9 cellular contexts compared by ENCODE assay signal in the genomic region with DNA sequence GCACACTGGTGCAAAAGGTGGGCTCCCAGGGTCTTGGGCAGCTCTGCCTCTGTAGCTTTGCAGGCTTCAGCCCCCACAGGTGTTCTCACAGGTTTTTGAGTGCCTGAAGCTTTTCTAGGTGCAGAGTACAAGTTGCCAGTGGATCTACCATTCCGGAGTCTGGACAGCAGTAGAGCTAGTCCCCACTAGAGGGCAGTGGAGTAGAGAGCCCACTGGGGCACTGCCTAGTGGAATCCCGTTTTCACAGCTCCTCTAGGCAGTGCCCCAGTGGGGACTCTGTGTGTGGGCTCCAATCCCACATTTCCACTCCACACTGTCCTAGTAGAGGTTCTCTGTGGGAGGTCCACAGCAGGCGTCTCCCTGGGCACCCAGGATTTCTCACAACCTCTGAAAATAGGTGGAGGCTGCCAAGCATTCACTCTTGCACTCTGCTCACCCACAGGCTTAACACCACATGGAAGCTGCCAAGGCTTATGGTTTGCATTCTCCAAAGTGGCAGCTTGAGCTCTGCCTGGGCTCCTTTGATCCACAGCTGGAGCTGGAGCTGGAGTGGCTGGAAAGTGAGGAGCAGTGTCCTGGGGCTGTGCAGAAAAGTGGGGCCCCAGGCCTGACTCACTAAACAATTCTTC.
DNase-seq lines count a peak whose midpoint lies in the region; ATAC-seq and TF ChIP-seq lines count a peak whose summit lies in the region.
"Had no signal": no experiment of that assay in that cellular context is flagged by ENCODE, and none has a peak within 500 bp of the region (broad histone marks: within the 10 kb centered on the region; RNA-seq: fewer than 3 reads in every experiment).

No MANE protein-coding gene starts in this region.

- no peak overlapping the region for H3K9ac ChIP-seq in H9 (ENCODE audit: extremely low read depth, insufficient read length, low read length)

- no peaks in the 10 kb centered on the region for H3K79me1 ChIP-seq in H9 (ENCODE audit: insufficient read depth, low read depth, low read length, poor library complexity, severe bottlenecking)

- no peaks in the 10 kb centered on the region for H4K20me1 ChIP-seq in H9 (ENCODE audit: control insufficient read depth, insufficient read depth, insufficient read length)

- no peak overlapping the region for H3T11ph ChIP-seq in H9 (ENCODE audit: low read length)

- H2AK5ac ChIP-seq in H9 (ENCODE audit: insufficient read length, low read length), result no peak overlapping the region

- no peaks in the 10 kb centered on the region for H3K79me2 ChIP-seq in H9 (ENCODE audit: insufficient read depth, low read length)

- no peak overlapping the region for H3K4me2 ChIP-seq in H9 (ENCODE audit: insufficient read depth, insufficient read length, low read length)

- H4K91ac ChIP-seq in H9 (ENCODE audit: insufficient read length, low read depth, low read length), result no peak overlapping the region

- H3K27ac ChIP-seq in H9 (ENCODE audit: insufficient read length, low read depth, low read length) (no peak overlapping the region), psoas muscle (no peak overlapping the region), aorta (ENCODE audit: low read depth in 1 of 2, low read length in 2 of 2) (no peak overlapping the region)
- H3K27ac ChIP-seq: body of pancreas had no signal

- TF ChIP-seq CTCF in H9 (conservative IDR thresholded peaks at IDR 0.05) (peak; percentile 80), psoas muscle (IDR thresholded peaks at IDR 0.05) (no peak)

- no peak overlapping the region for H3K4ac ChIP-seq in H9 (ENCODE audit: low read depth, low read length)

- peaks cover 0 to 1% of the 10 kb centered on the region in 2 experiments; a peak in 2 of 5 replicates for H3K9me3 Mint-ChIP-seq in H9

- H3K4me3 ChIP-seq in psoas muscle, result no peak overlapping the region
- no peak overlapping the region for H3K4me3 ChIP-seq in aorta (ENCODE audit: low read length in 2 of 2)
- H3K4me3 ChIP-seq: body of pancreas had no signal

- no peak overlapping the region for H2BK15ac ChIP-seq in H9 (ENCODE audit: low read depth, low read length)

- no peak overlapping the region for H4K8ac ChIP-seq in H9 (replicated peaks; ENCODE audit: insufficient read length, low read depth, low read length)

- no peaks in the 10 kb centered on the region for H3K36me3 Mint-ChIP-seq in H9 (ENCODE audit: insufficient read depth in 1 of 3, low read depth in 3 of 3)

- H3K14ac ChIP-seq in H9 (ENCODE audit: insufficient read depth, low read length), result no peak overlapping the region

- no peak overlapping the region for H4K5ac ChIP-seq in H9 (ENCODE audit: insufficient read length, low read depth, low read length)

- H3K4me3 Mint-ChIP-seq in H9, result no peak overlapping the region

- H2BK20ac ChIP-seq in H9 (ENCODE audit: low read depth, low read length, poor library complexity, severe bottlenecking), result no peak overlapping the region

- H3K56ac ChIP-seq in H9 (ENCODE audit: insufficient read length, low read depth, low read length), result no peak overlapping the region

- H3K4me1 Mint-ChIP-seq in H9, result no peaks in the 10 kb centered on the region

- H3K36me3 ChIP-seq in psoas muscle (ENCODE audit: insufficient read depth in 1 of 2, low read depth in 1 of 2) (no peaks in the 10 kb centered on the region), aorta (ENCODE audit: control insufficient read depth in 1 of 2, insufficient read depth in 2 of 2, low read length in 1 of 2) (no peaks in the 10 kb centered on the region)

- ATAC-seq in psoas muscle, result no peak
- no peak for ATAC-seq in aorta (ENCODE audit: low FRiP score)
- ATAC-seq: body of pancreas had no signal

- peak; percentile 15 for DNase-seq in activated T-cell treated with anti-CD3 and anti-CD28 coated beads for 48 hours (ENCODE audit: low read depth)
- no peak for DNase-seq in activated T-cell treated with anti-CD3 and anti-CD28 coated beads for 4 hours
- DNase-seq in H9, result peak; percentile 60
- DNase-seq in NCI-H69 (lab: John Stamatoyannopoulos, UW), result peak; percentile 53
- peak; percentile 60 for DNase-seq in dermis blood vessel endothelial cell
- DNase-seq in stimulated activated CD4-positive, alpha-beta T cell treated with anti-CD3 and anti-CD28 coated beads, Interleukin-2, amount 100 ng/mL, for 48 hours, result peak; percentile 15 to 20
- no peak for DNase-seq in psoas muscle
- no peak for DNase-seq in aorta

- no peak overlapping the region for H3K18ac ChIP-seq in H9 (ENCODE audit: insufficient read length, low read depth, low read length)

- H3K4me1 ChIP-seq in H9 (ENCODE audit: insufficient read depth, low read length) (no peaks in the 10 kb centered on the region), psoas muscle (no peaks in the 10 kb centered on the region), aorta (ENCODE audit: control insufficient read depth in 1 of 2, insufficient read depth in 2 of 2, low read length in 2 of 2) (no peaks in the 10 kb centered on the region)
- H3K4me1 ChIP-seq: body of pancreas had no signal

- no CpG with 5 or more reads among the region's 3 CpGs for WGBS in H9 (ENCODE audit: extremely low coverage, insufficient read length, low lambda C conversion rate)
- 18 to 23% (median 21%) methylated on average over 3 of the region's 3 CpGs for WGBS in psoas muscle, 3 donors
- 17 to 19% methylated on average over 3 of the region's 3 CpGs for WGBS in aorta, 2 donors

- intact Hi-C loops in psoas muscle (cut with DNase I), result no loop called here
- intact Hi-C loops in aorta (cut with DNase I), result no loop called here

- no peak overlapping the region for H2BK120ac ChIP-seq in H9 (ENCODE audit: low read depth, low read length, poor library complexity, severe bottlenecking)

- peaks cover 2% of the 10 kb centered on the region for H3K27me3 Mint-ChIP-seq in H9 (ENCODE audit: low read depth)

- H2AFZ ChIP-seq in H9 (ENCODE audit: low read length), result no peak overlapping the region

- H2BK12ac ChIP-seq in H9 (ENCODE audit: insufficient read length, low read depth, low read length), result no peak overlapping the region

- H2BK5ac ChIP-seq in H9 (ENCODE audit: insufficient read length, low read length), result no peak overlapping the region

- no peak overlapping the region for H3K23ac ChIP-seq in H9 (ENCODE audit: insufficient read length, low read depth, low read length)

- H3K27ac Mint-ChIP-seq in H9, result no peak overlapping the region

- no peaks in the 10 kb centered on the region for H3K23me2 ChIP-seq in H9 (ENCODE audit: insufficient read length, low read depth, low read length, poor library complexity, severe bottlenecking)

- no peaks in the 10 kb centered on the region for H3K9me3 ChIP-seq in H9 (ENCODE audit: control insufficient read depth, low read depth, low read length)
- no peaks in the 10 kb centered on the region for H3K9me3 ChIP-seq in psoas muscle
- peaks cover 8% of the 10 kb centered on the region for H3K9me3 ChIP-seq in aorta (ENCODE audit: control insufficient read depth, low read length)
- H3K9me3 ChIP-seq: body of pancreas had no signal

- H3K27me3 ChIP-seq in H9 (ENCODE audit: insufficient read depth, low read length), result no peaks in the 10 kb centered on the region
- H3K27me3 ChIP-seq in psoas muscle (ENCODE audit: insufficient read depth in 3 of 3, low read length in 2 of 3), result no peaks in the 10 kb centered on the region
- H3K27me3 ChIP-seq in aorta (ENCODE audit: control insufficient read depth in 1 of 2, insufficient read depth in 2 of 2, low read length in 1 of 2), result no peaks in the 10 kb centered on the region
- H3K27me3 ChIP-seq: body of pancreas had no signal

Comparison
In these comparisons a context has a peak if more than half of its experiments do, and no peak if none do; other contexts are left out.
1. DNase-seq: peak in activated T-cell treated with anti-CD3 and anti-CD28 coated beads for 48 hours (single experiment), H9 (single experiment), NCI-H69 (single experiment), dermis blood vessel endothelial cell (single experiment) and stimulated activated CD4-positive, alpha-beta T cell treated with anti-CD3 and anti-CD28 coated beads, Interleukin-2, amount 100 ng/mL, for 48 hours (2 of 2); none in activated T-cell treated with anti-CD3 and anti-CD28 coated beads for 4 hours (single experiment), psoas muscle (0 of 2) and aorta (0 of 2).